ENCODE assay signal across 9 cellular contexts in the genomic region with DNA sequence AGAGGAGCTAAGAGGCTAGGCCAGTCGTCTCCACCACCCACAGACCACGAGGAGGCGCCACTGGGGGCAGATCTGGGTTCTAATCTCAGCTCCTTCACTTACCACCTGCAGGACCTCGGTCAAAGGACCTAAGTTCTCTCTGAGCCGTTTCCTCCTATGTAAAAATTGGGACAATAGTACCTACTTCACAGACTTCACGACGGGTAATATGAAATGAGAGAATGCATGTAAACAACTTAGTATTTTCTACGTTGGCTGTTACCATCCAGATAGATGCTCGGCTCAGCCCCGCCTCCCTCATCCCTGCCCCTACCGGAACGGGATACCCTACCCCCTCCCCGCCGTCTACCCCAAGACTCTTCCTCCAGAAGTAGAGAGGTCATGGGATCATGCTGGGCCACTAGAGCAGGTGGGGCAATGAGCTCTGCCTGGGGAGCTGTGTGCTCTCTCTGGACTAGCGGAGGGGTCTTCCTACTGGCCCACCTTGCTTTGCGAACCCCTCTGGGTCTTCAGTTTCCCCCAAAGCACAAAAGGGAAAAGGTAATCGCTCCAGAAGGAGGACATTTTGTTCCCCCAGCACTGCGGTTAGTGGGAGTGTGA. TPM values are rescaled to one million over a fixed set of nuclear protein-coding genes. Genes with fewer than 3 reads are reported as not detected.
DNase-seq lines count a peak whose midpoint lies in the region; ATAC-seq, FAIRE-seq and TF ChIP-seq lines count a peak whose summit lies in the region.
"Had no signal": no experiment of that assay in that cellular context is flagged by ENCODE, and none has a peak within 500 bp of the region (broad histone marks: within the 10 kb centered on the region; RNA-seq: fewer than 3 reads in every experiment).

No MANE protein-coding gene starts in this region.

- no peaks in the 10 kb centered on the region; the same call in 1 of the 2 replicates for H3K36me3 ChIP-seq in BJ (ENCODE audit: control insufficient read depth, insufficient read depth, low read length)
- peaks cover 1% of the 10 kb centered on the region for H3K36me3 ChIP-seq in bronchial epithelial cell (ENCODE audit: control insufficient read depth, insufficient read depth, low read length)
- H3K36me3 ChIP-seq in kidney (ENCODE audit: control insufficient read depth in 1 of 2, insufficient read depth in 2 of 2, low read length in 2 of 2): peaks cover 5 to 7% of the 10 kb centered on the region in 2 donors

- H3K27ac ChIP-seq in kidney (ENCODE audit: low read depth in 2 of 2, low read length in 2 of 2): peak overlapping the region; percentile 85 to 89

- peak; percentile 4 for ATAC-seq in HG03045 (IDR thresholded peaks at IDR 0.05; ENCODE audit: unreplicated experiment)

- peak overlapping the region; percentile 68 for H3K4me3 ChIP-seq in BJ (ENCODE audit: low read depth, low read length)
- peak overlapping the region; percentile 81 for H3K4me3 ChIP-seq in bronchial epithelial cell (ENCODE audit: low read depth, low read length)
- peak overlapping the region; percentile 88 to 94 for H3K4me3 ChIP-seq in kidney (ENCODE audit: low read length in 2 of 2)

- H3K4me1 ChIP-seq in kidney (ENCODE audit: control insufficient read depth in 1 of 2, insufficient read depth in 1 of 2, low read depth in 1 of 2, low read length in 2 of 2): peaks cover 20 to 28% of the 10 kb centered on the region in 2 donors

- FAIRE-seq in bronchial epithelial cell (lab: Jason Lieb, UNC) (no peak), kidney (lab: Jason Lieb, UNC) (no peak)

- no peaks in the 10 kb centered on the region for H3K27me3 ChIP-seq in BJ (ENCODE audit: control insufficient read depth, insufficient read depth, low read length)
- H3K27me3 ChIP-seq in bronchial epithelial cell (ENCODE audit: control insufficient read depth, insufficient read depth, low read length): no peaks in the 10 kb centered on the region

- TF ChIP-seq CTCF in BJ (IDR thresholded peaks at IDR 0.05; ENCODE audit: insufficient read depth, low read depth, low read length) (peak; percentile 53), bronchial epithelial cell (IDR thresholded peaks at IDR 0.05; ENCODE audit: insufficient read depth, low read length, severe bottlenecking) (peak; percentile 54), kidney (IDR thresholded peaks at IDR 0.05; ENCODE audit: borderline replicate concordance, extremely low read depth, insufficient read depth) (peak; percentile 30)

- H3K9me3 ChIP-seq in kidney (ENCODE audit: control insufficient read depth in 1 of 2, low read length in 2 of 2): no peaks in the 10 kb centered on the region

- H3K9ac ChIP-seq in kidney (ENCODE audit: low read length in 2 of 2): peak overlapping the region; percentile 82 to 94

- POLR2A ChIA-PET in BJ (lab: Charles Lee): no interaction called here

- DNase-seq in BJ (ENCODE audit: low read depth) (no peak), T-helper 9 cell (peak; percentile 37), bronchial epithelial cell (ENCODE audit: low read depth) (peak; percentile 25), kidney (peak; percentile 78), NCI-H2081 (lab: John Stamatoyannopoulos, UW) (no peak), A172 (ENCODE audit: low spot score) (no peak)
- peak; percentile 56 to 76 (median 66) for DNase-seq in stimulated activated CD4-positive, alpha-beta T cell treated with anti-CD3 and anti-CD28 coated beads, Interleukin-12 subunit alpha, Interleukin-12 subunit beta, amount 100 ng/mL, for 48 hours (ENCODE audit: low read depth in 2 of 3, low spot score in 1 of 3)

- CTCF ChIA-PET in BJ (lab: Yijun Ruan, JAX): interaction anchor here (0.6 to 5.9 kb wide), 18 partner anchors 10 to 321 kb away, joined by 3 to 50 read pairs (median 4); a partner anchor contains a TSS

- intact Hi-C loops in kidney (cut with DNase I): no loop called here

RNA-seq across cellular contexts. Expression of a gene that starts 0.5 kb away (rescaled TPM):
- polyA plus RNA-seq in BJ (2011; rRNA removed) (12.5 TPM in 2 replicates), kidney (ENCODE audit: insufficient read depth, low read depth, low replicate concordance) (76.6 TPM)
- polyA minus RNA-seq in BJ (2011; rRNA and poly(A)+ RNA removed): 8.6 and 9.5 TPM in 2 replicates
- total RNA-seq in bronchial epithelial cell (40.1 and 67.1 TPM in 2 replicates), kidney (30.1 TPM)
- total RNA-seq in A172 (2014; rRNA removed; shearing (Covaris generic)): 118 and 162 TPM in 2 replicates

RNA-seq across cellular contexts. Expression of a gene that starts 43.4 kb away (rescaled TPM):
- 27.2 and 33.1 TPM in 2 replicates for polyA plus RNA-seq in BJ (2011; rRNA removed)
- polyA minus RNA-seq in BJ (2011; rRNA and poly(A)+ RNA removed): 20.6 and 26.3 TPM in 2 replicates
- total RNA-seq in bronchial epithelial cell: 43.3 and 49.8 TPM in 2 replicates
- total RNA-seq in kidney: 69.3 TPM
- 53.5 TPM for polyA plus RNA-seq in kidney (ENCODE audit: insufficient read depth, low read depth, low replicate concordance)
- total RNA-seq in A172 (2014; rRNA removed; shearing (Covaris generic)): 123 and 139 TPM in 2 replicates

RNA-seq across cellular contexts. Expression of a gene that starts 54.3 kb away (rescaled TPM):
- polyA plus RNA-seq in BJ (2011; rRNA removed) (0.01 TPM in 1 of 2 replicates, not detected in the other), kidney (ENCODE audit: insufficient read depth, low read depth, low replicate concordance) (7.4 TPM)
- not detected in 2 replicates for polyA minus RNA-seq in BJ (2011; rRNA and poly(A)+ RNA removed)
- total RNA-seq in bronchial epithelial cell (under 0.01 and 0.26 TPM in 2 replicates), kidney (14.1 TPM)
- 0.07 TPM in 1 of 2 replicates, not detected in the other for total RNA-seq in A172 (2014; rRNA removed; shearing (Covaris generic))
- total RNA-seq: M059J had no signal

Comparison
In these comparisons a context has a peak if more than half of its experiments do, and no peak if none do; other contexts are left out.
1. DNase-seq: peak in T-helper 9 cell (single experiment), bronchial epithelial cell (single experiment), kidney (single experiment) and stimulated activated CD4-positive, alpha-beta T cell treated with anti-CD3 and anti-CD28 coated beads, Interleukin-12 subunit alpha, Interleukin-12 subunit beta, amount 100 ng/mL, for 48 hours (3 of 3); none in BJ (single experiment), NCI-H2081 (0 of 2) and A172 (single experiment).
2. RNA of a gene that starts 54.3 kb away (total RNA-seq): 14.1 TPM in kidney (single experiment); under 0.01 to 0.26 TPM in bronchial epithelial cell and 0.07 TPM in A172; every median in the first group is over 10 times any median in the second.
3. Peak in every context shown above with its lines, with median percentiles within 50 percentile points of each other: H3K4me3 ChIP-seq and CTCF ChIP-seq.